Comparison of ENCODE assay signal across 8 cellular contexts in genomic region chr10:110224992-110225391, GRCh38. TPM values are rescaled to one million over a fixed set of nuclear protein-coding genes. Genes with fewer than 3 reads are reported as not detected.
A peak's percentile ranks its signal among the peaks of the same experiment; 100 is the strongest.
DNase-seq lines count a peak whose midpoint lies in the region; ATAC-seq and TF ChIP-seq lines count a peak whose summit lies in the region.

No MANE protein-coding gene starts in this region.

- POLR2A ChIA-PET in CD8-positive, alpha-beta memory T cell (lab: Charles Lee), result interaction anchor here (1.0 to 2.5 kb wide), 2 partner anchors 15 to 22 kb away, joined by 3 to 45 read pairs; partner anchors contain the start of gene MXI1

- no peaks in the 10 kb centered on the region for H3K79me2 ChIP-seq in osteoblast (ENCODE audit: insufficient read depth, low read length)

- peak overlapping the region; percentile 90 for H3K4me2 ChIP-seq in osteoblast (ENCODE audit: insufficient read depth, low read length)

- H3K4me3 ChIP-seq in CD8-positive, alpha-beta memory T cell (ENCODE audit: low read length), result no peak overlapping the region
- H3K4me3 ChIP-seq in NT2/D1 (ENCODE audit: insufficient read length, low read depth) (peak overlapping the region; percentile 11), duodenal mucosa (ENCODE audit: low read depth in 1 of 2, low read length in 2 of 2) (peak overlapping the region in 1 of 2 donors; percentile 67), osteoblast (ENCODE audit: insufficient read depth, low read length) (peak overlapping the region; percentile 87)

- H3K9me3 ChIP-seq in CD8-positive, alpha-beta memory T cell (ENCODE audit: low read length), result no peaks in the 10 kb centered on the region
- H3K9me3 ChIP-seq in NT2/D1 (ENCODE audit: insufficient read depth, low read length) (no peaks in the 10 kb centered on the region), duodenal mucosa (ENCODE audit: control insufficient read depth in 1 of 2, low read length in 2 of 2) (no peaks in the 10 kb centered on the region), osteoblast (ENCODE audit: low read depth, low read length) (no peaks in the 10 kb centered on the region)

- peaks cover 30 to 49% (median 36%) of the 10 kb centered on the region in 3 donors for H3K4me1 Mint-ChIP-seq in CD8-positive, alpha-beta memory T cell

- H3K27ac Mint-ChIP-seq in CD8-positive, alpha-beta memory T cell, result peak overlapping the region in 7 of 8 donors; percentile 80 to 94 (median 92)

- H3K9me3 Mint-ChIP-seq in CD8-positive, alpha-beta memory T cell, result no peaks in the 10 kb centered on the region

- H2AFZ ChIP-seq in osteoblast (ENCODE audit: low read length), result peak overlapping the region; percentile 87

- TF ChIP-seq CTCF in osteoblast (IDR thresholded peaks at IDR 0.05; ENCODE audit: extremely low read depth, low read depth, low read length), result no peak

- no peak overlapping the region for H3K27ac ChIP-seq in CD8-positive, alpha-beta memory T cell (ENCODE audit: low read depth, low read length)
- no peak overlapping the region for H3K27ac ChIP-seq in duodenal mucosa (ENCODE audit: low read depth, low read length)
- H3K27ac ChIP-seq in osteoblast (ENCODE audit: low read depth, low read length), result no peak overlapping the region

- H3K4me1 ChIP-seq in CD8-positive, alpha-beta memory T cell (ENCODE audit: insufficient read depth, low read length), result peaks cover 22% of the 10 kb centered on the region
- H3K4me1 ChIP-seq in NT2/D1 (ENCODE audit: insufficient read depth, insufficient read length), result peaks cover 5% of the 10 kb centered on the region
- H3K4me1 ChIP-seq in duodenal mucosa (ENCODE audit: control insufficient read depth in 1 of 2, insufficient read depth in 2 of 2, low read length in 2 of 2), result peaks cover 16 to 24% of the 10 kb centered on the region in 2 donors
- peaks cover 12% of the 10 kb centered on the region for H3K4me1 ChIP-seq in osteoblast (ENCODE audit: insufficient read depth, low read length)

- H3K9ac ChIP-seq in NT2/D1 (ENCODE audit: insufficient read length, low read depth), result peak overlapping the region; percentile 42
- peak overlapping the region; percentile 28 to 49 for H3K9ac ChIP-seq in duodenal mucosa (ENCODE audit: low read depth in 1 of 2, low read length in 2 of 2)

- CTCF ChIA-PET in CD8-positive, alpha-beta memory T cell (lab: Charles Lee), result interaction anchor here (0.7 to 12.3 kb wide), 4 partner anchors 15 to 335 kb away, joined by 3 to 179 read pairs (median 6); partner anchors contain the start of gene MXI1

- no peak for DNase-seq in CD8-positive, alpha-beta memory T cell
- DNase-seq in NT2/D1 (ENCODE audit: low read depth, low spot score) (no peak), osteoblast (ENCODE audit: insufficient read length, low spot score, missing footprints) (no peak), DMS79 treated with DMSO at 0.1 percent for 48 hours (lab: John Stamatoyannopoulos, UW) (no peak)
- no peak for DNase-seq in activated CD8-positive, alpha-beta memory T cell treated with anti-CD3 and anti-CD28 coated beads for 24 hours

- peaks cover 0 to 3% of the 10 kb centered on the region in 2 donors for H3K27me3 Mint-ChIP-seq in CD8-positive, alpha-beta memory T cell

- no peaks in the 10 kb centered on the region for H3K36me3 ChIP-seq in CD8-positive, alpha-beta memory T cell (ENCODE audit: insufficient read depth, low read length)
- no peaks in the 10 kb centered on the region for H3K36me3 ChIP-seq in NT2/D1 (ENCODE audit: insufficient read depth, insufficient read length, low read length)
- peaks cover 4 to 6% of the 10 kb centered on the region in 2 donors for H3K36me3 ChIP-seq in duodenal mucosa (ENCODE audit: control insufficient read depth in 1 of 2, insufficient read depth in 2 of 2, low read length in 2 of 2)
- H3K36me3 ChIP-seq in osteoblast (ENCODE audit: insufficient read depth, low read length), result no peaks in the 10 kb centered on the region

- peak overlapping the region; percentile 86 to 97 (median 90) for H3K4me3 Mint-ChIP-seq in CD8-positive, alpha-beta memory T cell

- H3K27me3 ChIP-seq in CD8-positive, alpha-beta memory T cell (ENCODE audit: insufficient read depth, low read length, poor library complexity, severe bottlenecking), result no peaks in the 10 kb centered on the region
- H3K27me3 ChIP-seq in NT2/D1 (ENCODE audit: insufficient read depth, insufficient read length), result no peaks in the 10 kb centered on the region
- no peaks in the 10 kb centered on the region for H3K27me3 ChIP-seq in duodenal mucosa (ENCODE audit: control insufficient read depth in 1 of 2, insufficient read depth in 2 of 2, low read length in 2 of 2)
- H3K27me3 ChIP-seq in osteoblast (ENCODE audit: insufficient read depth, low read length), result no peaks in the 10 kb centered on the region

- peaks cover 0 to 22% (median 7%) of the 10 kb centered on the region in 3 donors for H3K36me3 Mint-ChIP-seq in CD8-positive, alpha-beta memory T cell

- ATAC-seq in HG02571 (IDR thresholded peaks at IDR 0.05; ENCODE audit: unreplicated experiment) (no peak), GM18868 (IDR thresholded peaks at IDR 0.05; ENCODE audit: unreplicated experiment) (no peak)

- H4K20me1 ChIP-seq in osteoblast (ENCODE audit: insufficient read depth, low read length), result no peaks in the 10 kb centered on the region

RNA-seq across cellular contexts. Expression of gene MXI1, which starts 17.6 kb away (rescaled TPM):
- total RNA-seq in CD8-positive, alpha-beta memory T cell, result 1 to 10 TPM; 8.6 to 9.2 TPM
- polyA plus RNA-seq in CD8-positive, alpha-beta memory T cell, result 32.3 TPM
- 39.5 and 41.6 TPM in 2 replicates for total RNA-seq in osteoblast
